9 cellular contexts compared by ENCODE assay signal in the genomic region with DNA sequence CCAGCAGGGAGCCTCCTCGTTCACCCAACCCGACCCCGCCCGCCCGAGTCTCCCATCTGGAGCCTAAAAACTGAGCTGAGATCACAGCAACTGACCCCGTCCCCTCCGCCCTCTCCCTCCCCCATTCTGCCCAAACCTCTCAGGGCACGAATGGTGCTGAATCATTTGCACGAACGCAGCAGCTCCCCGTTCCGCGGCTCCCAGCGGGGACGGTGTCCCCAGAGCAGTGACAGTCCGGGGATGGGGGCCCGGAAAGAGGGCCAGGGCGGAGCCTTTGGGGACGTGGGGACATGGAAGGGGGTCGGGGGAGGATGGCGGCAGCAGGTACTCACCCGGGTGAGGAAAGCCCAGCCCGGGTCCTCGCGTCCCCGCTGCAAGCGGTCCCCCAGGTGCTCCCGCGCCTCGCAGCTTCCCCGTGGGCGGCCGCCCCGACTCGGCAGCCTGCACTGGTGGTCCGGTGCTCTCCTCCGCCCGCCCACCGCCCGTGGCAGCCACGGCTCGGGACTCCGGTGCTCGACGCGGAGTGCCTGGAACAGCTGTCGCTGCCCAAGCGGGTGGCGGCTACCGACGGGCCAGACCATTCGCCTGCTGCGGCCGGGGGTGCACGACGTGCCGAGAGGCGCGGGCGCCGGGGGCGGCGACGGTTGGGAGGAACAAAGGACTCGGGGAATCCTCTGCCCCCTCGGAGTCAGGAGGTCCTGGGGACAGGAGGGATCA. TPM values are rescaled to one million over a fixed set of nuclear protein-coding genes. Genes with fewer than 3 reads are reported as not detected.
DNase-seq lines count a peak whose midpoint lies in the region; ATAC-seq and TF ChIP-seq lines count a peak whose summit lies in the region.
"Had no signal": no experiment of that assay in that cellular context is flagged by ENCODE, and none has a peak within 500 bp of the region (broad histone marks: within the 10 kb centered on the region; RNA-seq: fewer than 3 reads in every experiment).

A gene with protein sequence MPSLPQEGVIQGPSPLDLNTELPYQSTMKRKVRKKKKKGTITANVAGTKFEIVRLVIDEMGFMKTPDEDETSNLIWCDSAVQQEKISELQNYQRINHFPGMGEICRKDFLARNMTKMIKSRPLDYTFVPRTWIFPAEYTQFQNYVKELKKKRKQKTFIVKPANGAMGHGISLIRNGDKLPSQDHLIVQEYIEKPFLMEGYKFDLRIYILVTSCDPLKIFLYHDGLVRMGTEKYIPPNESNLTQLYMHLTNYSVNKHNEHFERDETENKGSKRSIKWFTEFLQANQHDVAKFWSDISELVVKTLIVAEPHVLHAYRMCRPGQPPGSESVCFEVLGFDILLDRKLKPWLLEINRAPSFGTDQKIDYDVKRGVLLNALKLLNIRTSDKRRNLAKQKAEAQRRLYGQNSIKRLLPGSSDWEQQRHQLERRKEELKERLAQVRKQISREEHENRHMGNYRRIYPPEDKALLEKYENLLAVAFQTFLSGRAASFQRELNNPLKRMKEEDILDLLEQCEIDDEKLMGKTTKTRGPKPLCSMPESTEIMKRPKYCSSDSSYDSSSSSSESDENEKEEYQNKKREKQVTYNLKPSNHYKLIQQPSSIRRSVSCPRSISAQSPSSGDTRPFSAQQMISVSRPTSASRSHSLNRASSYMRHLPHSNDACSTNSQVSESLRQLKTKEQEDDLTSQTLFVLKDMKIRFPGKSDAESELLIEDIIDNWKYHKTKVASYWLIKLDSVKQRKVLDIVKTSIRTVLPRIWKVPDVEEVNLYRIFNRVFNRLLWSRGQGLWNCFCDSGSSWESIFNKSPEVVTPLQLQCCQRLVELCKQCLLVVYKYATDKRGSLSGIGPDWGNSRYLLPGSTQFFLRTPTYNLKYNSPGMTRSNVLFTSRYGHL (minus strand): TSS at position 534 of the 717 bp plus-strand sequence. CDS start 46,921 bp downstream, outside the sequence.

- CTCF ChIA-PET in activated CD4-positive, alpha-beta T cell treated with anti-CD3 and anti-CD28 coated beads for 36 hours (lab: Charles Lee): no interaction called here

- no peaks in the 10 kb centered on the region for H3K9me3 ChIP-seq in right lobe of liver

- peak within 1 kb of the TSS; percentile 77 for H3K4me3 Mint-ChIP-seq in activated CD4-positive, alpha-beta T cell treated with anti-CD3 and anti-CD28 coated beads for 36 hours

- no peaks in the 10 kb centered on the region for H3K27me3 ChIP-seq in right lobe of liver

- H3K36me3 Mint-ChIP-seq in activated CD4-positive, alpha-beta T cell treated with anti-CD3 and anti-CD28 coated beads for 36 hours (ENCODE audit: low read depth): no peaks in the 10 kb centered on the region

- peaks cover 62% of the 10 kb centered on the region for H3K27me3 Mint-ChIP-seq in activated CD4-positive, alpha-beta T cell treated with anti-CD3 and anti-CD28 coated beads for 36 hours

- peak; percentile 88 for ATAC-seq in HG03066 (IDR thresholded peaks at IDR 0.05; ENCODE audit: low read depth, unreplicated experiment)
- peak; percentile 79 for ATAC-seq in activated CD4-positive, alpha-beta T cell treated with anti-CD3 and anti-CD28 coated beads for 36 hours
- peak; percentile 97 to 98 (median 97) for ATAC-seq in right lobe of liver

- intact Hi-C loops in activated CD4-positive, alpha-beta T cell treated with anti-CD3 and anti-CD28 coated beads for 36 hours (cut with DNase I, micrococcal nuclease): loop anchor here (1.0 to 5.0 kb wide), 4 partner anchors 80 to 624 kb away; no protein-coding TSS in a partner anchor
- intact Hi-C loops in right lobe of liver (cut with DNase I): no loop called here

- no peaks in the 10 kb centered on the region for H3K9me3 Mint-ChIP-seq in activated CD4-positive, alpha-beta T cell treated with anti-CD3 and anti-CD28 coated beads for 36 hours (ENCODE audit: low read depth)

- POLR2A ChIA-PET in activated CD4-positive, alpha-beta T cell treated with anti-CD3 and anti-CD28 coated beads for 36 hours (lab: Charles Lee): no interaction called here

- WGBS in right lobe of liver (ENCODE audit: insufficient coverage, low coverage, low lambda C conversion rate, missing lambda C conversion rate): 0% methylated on average over 17 of the region's 66 CpGs

- H3K27ac Mint-ChIP-seq in activated CD4-positive, alpha-beta T cell treated with anti-CD3 and anti-CD28 coated beads for 36 hours: peak within 1 kb of the TSS; percentile 49

- H3K27ac ChIP-seq in right lobe of liver: peak within 1 kb of the TSS; percentile 52 to 87 (median 67)

- peaks cover 0 to 5% (median 0%) of the 10 kb centered on the region in 4 donors for H3K4me1 ChIP-seq in right lobe of liver

- TF ChIP-seq POLR2A in right lobe of liver (IDR thresholded peaks at IDR 0.05): no peak

- peak in 1 of 4 donors; percentile 14 for TF ChIP-seq CTCF in right lobe of liver (IDR thresholded peaks at IDR 0.05)

- DNase-seq in SIG-M5 treated with dmso at 0.1 percent for 504 hours (lab: John Stamatoyannopoulos, UW; ENCODE audit: unreplicated experiment) (peak; percentile 44), SIG-M5 (lab: John Stamatoyannopoulos, UW) (no peak), NCI-H2196 (lab: John Stamatoyannopoulos, UW; ENCODE audit: unreplicated experiment) (peak; percentile 89), dedifferentiated amniotic fluid mesenchymal stem cell (ENCODE audit: extremely low spot score) (peak; percentile 48), right lobe of liver (peak; percentile 80 to 86 (median 83))
- DNase-seq in activated CD4-positive, alpha-beta T cell treated with anti-CD3 and anti-CD28 coated beads for 36 hours: peak; percentile 79
- peak; percentile 58 for DNase-seq in stimulated activated CD4-positive, alpha-beta T cell treated with anti-CD3 and anti-CD28 coated beads, Interleukin-4, amount 100 ng/mL, for 1 hour
- DNase-seq: DND-41 had no signal

- H3K4me1 Mint-ChIP-seq in activated CD4-positive, alpha-beta T cell treated with anti-CD3 and anti-CD28 coated beads for 36 hours: peaks cover 12% of the 10 kb centered on the region

- H3K36me3 ChIP-seq in right lobe of liver: no peaks in the 10 kb centered on the region

- H3K4me3 ChIP-seq in right lobe of liver: peak within 1 kb of the TSS; percentile 77 to 92 (median 90)

RNA-seq across cellular contexts. Expression of the gene that starts here (rescaled TPM):
- total RNA-seq in activated CD4-positive, alpha-beta T cell treated with anti-CD3 and anti-CD28 coated beads for 36 hours: 1 to 10 TPM; 1.4 to 2.6 TPM
- total RNA-seq in right lobe of liver: 1 to 10 TPM in 5 of 6 experiments, under 1 TPM in 1; 0.92 to 7.2 (median 3.9) TPM

Comparison
In these comparisons a context has a peak if more than half of its experiments do, and no peak if none do; other contexts are left out.
1. intact Hi-C loops: an anchor here in activated CD4-positive, alpha-beta T cell treated with anti-CD3 and anti-CD28 coated beads for 36 hours (1.0 to 5.0 kb wide); none called in right lobe of liver.